ENCODE assay signal across 8 cellular contexts in genomic region chr1:114758251-114758832, GRCh38. TPM values are rescaled to one million over a fixed set of nuclear protein-coding genes. Genes with fewer than 3 reads are reported as not detected.
DNase-seq lines count a peak whose midpoint lies in the region; ATAC-seq and TF ChIP-seq lines count a peak whose summit lies in the region.

No MANE protein-coding gene starts in this region.

- H3K36me3 ChIP-seq in SJCRH30: peaks cover 4% of the 10 kb centered on the region; the same call in 1 of the 2 replicates
- H3K36me3 ChIP-seq in esophagus muscularis mucosa: no peaks in the 10 kb centered on the region

- H3K4me1 Mint-ChIP-seq in activated CD8-positive, alpha-beta memory T cell treated with anti-CD3 and anti-CD28 coated beads, Interleukin-2, amount 10 ng/mL, durations not matched to agents 7 days and 5 days: peaks cover 42% of the 10 kb centered on the region

- H3K27ac Mint-ChIP-seq in activated CD8-positive, alpha-beta memory T cell treated with anti-CD3 and anti-CD28 coated beads, Interleukin-2, amount 10 ng/mL, durations not matched to agents 7 days and 5 days: peak overlapping the region; percentile 99

- H3K9me3 ChIP-seq in SJCRH30 (replicated peaks) (no peaks in the 10 kb centered on the region), esophagus muscularis mucosa (no peaks in the 10 kb centered on the region)

- H3K9me3 Mint-ChIP-seq in activated CD8-positive, alpha-beta memory T cell treated with anti-CD3 and anti-CD28 coated beads, Interleukin-2, amount 10 ng/mL, durations not matched to agents 7 days and 5 days (ENCODE audit: low read depth): peaks cover 3% of the 10 kb centered on the region

- H3K36me3 Mint-ChIP-seq in activated CD8-positive, alpha-beta memory T cell treated with anti-CD3 and anti-CD28 coated beads, Interleukin-2, amount 10 ng/mL, durations not matched to agents 7 days and 5 days: peaks cover 23% of the 10 kb centered on the region

- no peak for TF ChIP-seq CTCF in esophagus muscularis mucosa (IDR thresholded peaks at IDR 0.05)
- TF ChIP-seq CTCF in retinal pigment epithelial cell (conservative IDR thresholded peaks at IDR 0.05; ENCODE audit: low read depth, low read length): no peak

- H3K27me3 Mint-ChIP-seq in activated CD8-positive, alpha-beta memory T cell treated with anti-CD3 and anti-CD28 coated beads, Interleukin-2, amount 10 ng/mL, durations not matched to agents 7 days and 5 days: no peaks in the 10 kb centered on the region

- H3K4me3 ChIP-seq in SJCRH30: peak overlapping the region; percentile 99
- H3K4me3 ChIP-seq in esophagus muscularis mucosa: peak overlapping the region; percentile 75 to 96 (median 91)
- H3K4me3 ChIP-seq in retinal pigment epithelial cell (ENCODE audit: low read length): peak overlapping the region; percentile 100

- H3K27me3 ChIP-seq in SJCRH30: no peaks in the 10 kb centered on the region
- H3K27me3 ChIP-seq in esophagus muscularis mucosa: no peaks in the 10 kb centered on the region

- H3K27ac ChIP-seq in SJCRH30: peak overlapping the region; percentile 100
- peak overlapping the region; percentile 97 to 99 (median 99) for H3K27ac ChIP-seq in esophagus muscularis mucosa (replicated peaks in 1 of 4)

- CTCF ChIA-PET in activated CD8-positive, alpha-beta memory T cell treated with anti-CD3 and anti-CD28 coated beads, Interleukin-2, amount 10 ng/mL, durations not matched to agents 7 days and 5 days (lab: Charles Lee): interaction anchor here (0.8 to 1.5 kb wide), 3 partner anchors 11 to 42 kb away, joined by 3 to 8 read pairs (median 4); partner anchors contain the start of gene NRAS

- DNase-seq in activated CD8-positive, alpha-beta memory T cell treated with anti-CD3 and anti-CD28 coated beads, Interleukin-2, amount 10 ng/mL, durations not matched to agents 7 days and 5 days: no peak
- no peak for DNase-seq in activated CD8-positive, alpha-beta memory T cell treated with anti-CD3 and anti-CD28 coated beads, Interleukin-2, amount 50 U/mL, for 48 hours
- peak; percentile 9 to 61 for DNase-seq in SJCRH30
- DNase-seq in esophagus muscularis mucosa (ENCODE audit: extremely low spot score): no peak
- DNase-seq in retinal pigment epithelial cell (ENCODE audit: low read depth): no peak
- no peak for DNase-seq in glomerular visceral epithelial cell (ENCODE audit: extremely low spot score)

- ATAC-seq in activated CD8-positive, alpha-beta memory T cell treated with anti-CD3 and anti-CD28 coated beads, Interleukin-2, amount 10 ng/mL, durations not matched to agents 7 days and 5 days: no peak
- ATAC-seq in HG02763 (IDR thresholded peaks at IDR 0.05; ENCODE audit: unreplicated experiment): no peak
- ATAC-seq in GM18498 (IDR thresholded peaks at IDR 0.05; ENCODE audit: unreplicated experiment): no peak

- intact Hi-C loops in esophagus muscularis mucosa (cut with DNase I): loop anchor here (5.0 kb wide), 2 partner anchors 41 to 176 kb away; partner anchors contain the start of genes BCAS2 and NRAS

- no peak for TF ChIP-seq EP300 in esophagus muscularis mucosa (IDR thresholded peaks at IDR 0.05)

- WGBS in esophagus muscularis mucosa: 30% methylated on average over 6 of the region's 6 CpGs

- H3K4me1 ChIP-seq in SJCRH30: peaks cover 14% of the 10 kb centered on the region
- peaks cover 37 to 43% (median 42%) of the 10 kb centered on the region in 4 donors for H3K4me1 ChIP-seq in esophagus muscularis mucosa

- peak overlapping the region; percentile 97 for H3K4me3 Mint-ChIP-seq in activated CD8-positive, alpha-beta memory T cell treated with anti-CD3 and anti-CD28 coated beads, Interleukin-2, amount 10 ng/mL, durations not matched to agents 7 days and 5 days

- TF ChIP-seq POLR2A in esophagus muscularis mucosa (IDR thresholded peaks at IDR 0.05; ENCODE audit: low read depth): no peak

RNA-seq across cellular contexts. Expression of gene CSDE1, which starts 0.6 kb away (rescaled TPM):
- 100 to 1,000 TPM; 331 to 410 TPM for total RNA-seq in activated CD8-positive, alpha-beta memory T cell treated with anti-CD3 and anti-CD28 coated beads, Interleukin-2, amount 10 ng/mL, durations not matched to agents 7 days and 5 days
- total RNA-seq in SJCRH30 (2014; rRNA removed; shearing (Covaris generic)): 674 and 704 TPM in 2 replicates
- 1,000 to 10,000 TPM in 2 of 4 donors, 100 to 1,000 TPM in 2; 614 to 1,394 (median 877) TPM for total RNA-seq in esophagus muscularis mucosa

RNA-seq across cellular contexts. Expression of gene SIKE1, which starts 22.1 kb away (rescaled TPM):
- total RNA-seq in activated CD8-positive, alpha-beta memory T cell treated with anti-CD3 and anti-CD28 coated beads, Interleukin-2, amount 10 ng/mL, durations not matched to agents 7 days and 5 days: 10 to 100 TPM; 62.7 to 71.0 TPM
- total RNA-seq in SJCRH30 (2014; rRNA removed; shearing (Covaris generic)): 74.1 and 80.9 TPM in 2 replicates
- 10 to 100 TPM; 31.5 to 60.7 (median 50.9) TPM for total RNA-seq in esophagus muscularis mucosa

RNA-seq across cellular contexts. Expression of gene NRAS, which starts 41.8 kb away (rescaled TPM):
- 10 to 100 TPM; 39.7 to 58.7 TPM for total RNA-seq in activated CD8-positive, alpha-beta memory T cell treated with anti-CD3 and anti-CD28 coated beads, Interleukin-2, amount 10 ng/mL, durations not matched to agents 7 days and 5 days
- 69.4 and 74.9 TPM in 2 replicates for total RNA-seq in SJCRH30 (2014; rRNA removed; shearing (Covaris generic))
- 10 to 100 TPM; 12.1 to 20.9 (median 14.7) TPM for total RNA-seq in esophagus muscularis mucosa

Comparison
In these comparisons a context has a peak if more than half of its experiments do, and no peak if none do; other contexts are left out.
1. DNase-seq: peak in SJCRH30 (2 of 2); none in activated CD8-positive, alpha-beta memory T cell treated with anti-CD3 and anti-CD28 coated beads, Interleukin-2, amount 10 ng/mL, durations not matched to agents 7 days and 5 days (single experiment), activated CD8-positive, alpha-beta memory T cell treated with anti-CD3 and anti-CD28 coated beads, Interleukin-2, amount 50 U/mL, for 48 hours (single experiment), esophagus muscularis mucosa (single experiment), retinal pigment epithelial cell (single experiment) and glomerular visceral epithelial cell (single experiment).
2. Peak in every context shown above with its lines, with median percentiles within 50 percentile points of each other: H3K4me3 ChIP-seq.